In the genomic region with DNA sequence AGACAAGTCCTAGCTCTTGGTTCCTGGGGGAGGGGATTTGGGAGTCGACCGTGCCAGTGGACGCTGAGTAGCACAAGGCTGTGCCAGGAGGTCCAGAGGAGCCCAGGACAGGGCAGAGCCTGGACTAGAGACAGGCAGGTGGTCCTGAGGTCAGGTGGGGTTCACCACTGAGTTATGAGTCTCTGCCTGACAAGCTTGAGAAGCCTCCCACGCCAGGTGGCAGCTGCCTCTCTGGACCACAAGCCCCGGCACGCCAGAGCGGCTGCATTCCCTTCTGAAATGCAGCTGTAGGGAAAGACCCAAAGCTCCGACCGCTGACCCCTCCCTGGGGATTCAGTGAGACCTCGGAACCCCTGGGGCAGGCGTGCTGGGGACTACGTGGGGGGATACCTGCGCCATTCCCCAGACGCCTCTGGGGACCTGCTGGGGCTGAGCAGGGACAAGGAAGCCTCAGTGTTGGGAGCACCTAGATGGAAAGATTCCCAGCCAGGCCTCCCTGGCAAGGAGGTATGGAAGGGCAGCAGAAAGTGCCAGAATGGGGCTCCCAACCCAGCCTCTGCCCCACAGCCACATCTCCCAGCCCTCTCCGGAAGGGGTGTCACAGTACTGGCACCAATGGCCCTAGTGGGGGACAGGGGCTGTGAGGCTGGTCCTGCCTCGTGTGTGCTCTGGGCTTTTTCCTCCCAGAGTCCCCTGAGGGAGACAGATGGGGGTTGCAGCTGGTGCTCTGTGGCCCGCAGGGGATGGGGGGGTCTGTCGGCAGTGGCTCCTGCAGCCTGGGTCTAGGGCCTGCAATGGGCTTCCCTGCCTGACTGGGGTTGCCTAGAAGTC, we compare ENCODE assay signal across 17 cellular contexts. TPM values are rescaled to one million over a fixed set of nuclear protein-coding genes. Genes with fewer than 3 reads are reported as not detected.
DNase-seq lines count a peak whose midpoint lies in the region; ATAC-seq and TF ChIP-seq lines count a peak whose summit lies in the region.
"Had no signal": no experiment of that assay in that cellular context is flagged by ENCODE, and none has a peak within 500 bp of the region (broad histone marks: within the 10 kb centered on the region; RNA-seq: fewer than 3 reads in every experiment).

No MANE protein-coding gene starts in this region.

- TF ChIP-seq POLR2A in spleen (IDR thresholded peaks at IDR 0.05), result no peak

- H3K27me3 ChIP-seq in spleen (replicated peaks in 1 of 7), result peaks cover 0 to 8% (median 0%) of the 10 kb centered on the region in 7 donors
- H3K27me3 ChIP-seq: thyroid gland had no signal

- no peak overlapping the region for H3K27ac ChIP-seq in spleen
- H3K27ac ChIP-seq: thyroid gland had no signal

- H3K36me3 ChIP-seq in spleen, result peaks cover 0 to 2% (median 0%) of the 10 kb centered on the region in 6 donors
- H3K36me3 ChIP-seq: thyroid gland had no signal

- TF ChIP-seq CTCF in epithelial cell of esophagus (IDR thresholded peaks at IDR 0.05; ENCODE audit: insufficient read depth, low read depth, low read length, missing control alignments) (no peak), spleen (IDR thresholded peaks at IDR 0.05 in 8 of 11, conservative IDR thresholded peaks at IDR 0.05 in 3 of 11) (no peak)

- WGBS in spleen, 5 donors, result 67 to 85% (median 81%) methylated on average over 16 to 18 of the region's 18 CpGs

- H3K9me3 ChIP-seq in spleen, result no peaks in the 10 kb centered on the region
- H3K9me3 ChIP-seq: thyroid gland had no signal

- peak; percentile 80 for ATAC-seq in GM18511 (IDR thresholded peaks at IDR 0.05; ENCODE audit: unreplicated experiment)
- peak; percentile 62 for ATAC-seq in HG03460 (IDR thresholded peaks at IDR 0.05; ENCODE audit: unreplicated experiment)
- no peak for ATAC-seq in HG02623 (IDR thresholded peaks at IDR 0.05; ENCODE audit: unreplicated experiment)
- ATAC-seq: activated CD8-positive, alpha-beta T cell treated with anti-CD3 and anti-CD28 coated beads, Interleukin-2, amount 10 ng/mL, durations not matched to agents 7 days and 5 days; PC-3 had no signal

- no peak overlapping the region for H3K4me3 ChIP-seq in epithelial cell of esophagus (ENCODE audit: low read length)
- no peak overlapping the region for H3K4me3 ChIP-seq in spleen
- H3K4me3 ChIP-seq: skin epidermis, thyroid gland had no signal

- peaks cover 0 to 1% (median 0%) of the 10 kb centered on the region in 6 donors for H3K4me1 ChIP-seq in spleen
- H3K4me1 ChIP-seq: thyroid gland had no signal

- intact Hi-C loops in spleen (cut with DNase I; ENCODE audit: low total_unique reads), result no loop called here

- peak; percentile 74 for DNase-seq in epithelial cell of esophagus (ENCODE audit: low read depth)
- peak; percentile 56 for DNase-seq in spleen
- no peak for DNase-seq in occipital lobe (lab: John Stamatoyannopoulos, UW)
- DNase-seq in NCI-H146 treated with DMSO at 0.1 percent for 48 hours (lab: John Stamatoyannopoulos, UW; ENCODE audit: unreplicated experiment), result no peak
- DNase-seq: activated CD8-positive, alpha-beta T cell treated with anti-CD3 and anti-CD28 coated beads, Interleukin-2, amount 10 ng/mL, durations not matched to agents 7 days and 5 days; activated naive CD4-positive, alpha-beta T cell; COR-L47; HCEC 1CT; KBM-7; NCI-H2107; PC-3; T1000; thyroid gland had no signal

RNA-seq across cellular contexts. Expression of a gene that starts 29.0 kb away (rescaled TPM):
- 10 to 100 TPM; 16.1 to 49.5 (median 24.5) TPM for total RNA-seq in spleen
- 10 to 100 TPM in 1 of 3 donors, 1 to 10 TPM in 2; 6.1 to 16.8 (median 9.9) TPM for polyA plus RNA-seq in spleen
- total RNA-seq in occipital lobe, result 32.4 TPM

Comparison
In these comparisons a context has a peak if more than half of its experiments do, and no peak if none do; other contexts are left out.
1. DNase-seq: peak in epithelial cell of esophagus (single experiment) and spleen (single experiment); none in occipital lobe (single experiment) and NCI-H146 treated with DMSO at 0.1 percent for 48 hours (single experiment).